ENCODE assay signal across 19 cellular contexts in genomic region chr14:61973981-61974380, GRCh38.
DNase-seq lines count a peak whose midpoint lies in the region; ATAC-seq and TF ChIP-seq lines count a peak whose summit lies in the region.
"Had no signal": no experiment of that assay in that cellular context is flagged by ENCODE, and none has a peak within 500 bp of the region (broad histone marks: within the 10 kb centered on the region; RNA-seq: fewer than 3 reads in every experiment).

No MANE protein-coding gene starts in this region.

- peaks cover 7% of the 10 kb centered on the region for H3K4me1 ChIP-seq in neural progenitor cell
- H3K4me1 ChIP-seq: SJCRH30, stomach had no signal

- H3F3A ChIP-seq in neural progenitor cell (ENCODE audit: low read depth), result no peaks in the 10 kb centered on the region

- H3K9me3 Mint-ChIP-seq in neural progenitor cell, result peaks cover 21% of the 10 kb centered on the region

- ATAC-seq in GM18909 (IDR thresholded peaks at IDR 0.05; ENCODE audit: poor library complexity, unreplicated experiment), result no peak
- no peak for ATAC-seq in GM19452 (IDR thresholded peaks at IDR 0.05; ENCODE audit: unreplicated experiment)
- ATAC-seq in esophagus mucosa, result no peak
- ATAC-seq: activated CD8-positive, alpha-beta memory T cell treated with anti-CD3 and anti-CD28 coated beads, Interleukin-2, amount 10 ng/mL, durations not matched to agents 7 days and 5 days had no signal

- no peak overlapping the region for H3K4me3 ChIP-seq in epithelial cell of esophagus (ENCODE audit: low read length)
- H3K4me3 ChIP-seq in neural progenitor cell, result no peak overlapping the region
- H3K4me3 ChIP-seq: SJCRH30, stomach had no signal

- peaks cover 10% of the 10 kb centered on the region for H3K4me1 Mint-ChIP-seq in neural progenitor cell
- H3K4me1 Mint-ChIP-seq: activated CD8-positive, alpha-beta memory T cell treated with anti-CD3 and anti-CD28 coated beads, Interleukin-2, amount 10 ng/mL, durations not matched to agents 7 days and 5 days; naive B cell had no signal

- no peak overlapping the region for H3K9ac ChIP-seq in neural progenitor cell

- peak overlapping the region; percentile 1 for H3K27ac Mint-ChIP-seq in neural progenitor cell
- H3K27ac Mint-ChIP-seq: activated CD8-positive, alpha-beta memory T cell treated with anti-CD3 and anti-CD28 coated beads, Interleukin-2, amount 10 ng/mL, durations not matched to agents 7 days and 5 days had no signal

- no peak overlapping the region for H3K4me3 Mint-ChIP-seq in neural progenitor cell
- H3K4me3 Mint-ChIP-seq: activated CD8-positive, alpha-beta memory T cell treated with anti-CD3 and anti-CD28 coated beads, Interleukin-2, amount 10 ng/mL, durations not matched to agents 7 days and 5 days; naive B cell had no signal

- DNase-seq in Ammon's horn (ENCODE audit: low spot score) (peak; percentile 27), NCI-H226 (peak; percentile 56), epithelial cell of esophagus (ENCODE audit: low read depth) (peak; percentile 26), neural progenitor cell (ENCODE audit: low spot score) (no peak), cerebellar cortex (ENCODE audit: low spot score) (no peak)
- DNase-seq: activated CD4-positive, CD25-positive, alpha-beta regulatory T cell treated with anti-CD3 and anti-CD28 coated beads, Interleukin-2, amount 50 U/mL, for 72 hours; activated CD8-positive, alpha-beta memory T cell treated with anti-CD3 and anti-CD28 coated beads, Interleukin-2, amount 10 ng/mL, durations not matched to agents 7 days and 5 days; activated effector memory CD4-positive, alpha-beta T cell treated with anti-CD3 and anti-CD28 coated beads, Interleukin-2, amount 50 U/mL, for 16 hours; anterior cingulate cortex; COR-L47; GOT3; naive B cell; NCI-H1930; NCI-H524 treated with DMSO at 0.1 percent for 48 hours; SJCRH30; stomach had no signal

- no peaks in the 10 kb centered on the region for H3K36me3 Mint-ChIP-seq in neural progenitor cell
- H3K36me3 Mint-ChIP-seq: activated CD8-positive, alpha-beta memory T cell treated with anti-CD3 and anti-CD28 coated beads, Interleukin-2, amount 10 ng/mL, durations not matched to agents 7 days and 5 days had no signal

- no peaks in the 10 kb centered on the region for H3K9me3 ChIP-seq in neural progenitor cell (ENCODE audit: low read depth)
- H3K9me3 ChIP-seq: SJCRH30 had no signal

- H3K27ac ChIP-seq in neural progenitor cell, result no peak overlapping the region
- H3K27ac ChIP-seq: SJCRH30, stomach had no signal

- H2AFZ ChIP-seq in neural progenitor cell (replicated peaks), result no peak overlapping the region

- H3K79me2 ChIP-seq in neural progenitor cell (ENCODE audit: low read depth), result no peaks in the 10 kb centered on the region

- no peaks in the 10 kb centered on the region for H4K20me1 ChIP-seq in neural progenitor cell (ENCODE audit: low read depth)

- no peaks in the 10 kb centered on the region for H3K36me3 ChIP-seq in neural progenitor cell
- H3K36me3 ChIP-seq: SJCRH30, stomach had no signal

- TF ChIP-seq CTCF in epithelial cell of esophagus (IDR thresholded peaks at IDR 0.05; ENCODE audit: insufficient read depth, low read depth, low read length, missing control alignments), result no peak
- TF ChIP-seq CTCF in neural progenitor cell (IDR thresholded peaks at IDR 0.05), result no peak

- no peak overlapping the region for H3K4me2 ChIP-seq in neural progenitor cell

- H3K27me3 ChIP-seq in neural progenitor cell, result no peaks in the 10 kb centered on the region
- H3K27me3 ChIP-seq: SJCRH30, stomach had no signal

- no peaks in the 10 kb centered on the region for H3K27me3 Mint-ChIP-seq in neural progenitor cell (ENCODE audit: insufficient read depth, low read depth)

Comparison
In these comparisons a context has a peak if more than half of its experiments do, and no peak if none do; other contexts are left out.
1. DNase-seq: peak in Ammon's horn (single experiment), NCI-H226 (single experiment) and epithelial cell of esophagus (single experiment); none in neural progenitor cell (single experiment) and cerebellar cortex (single experiment).